In genomic region chr20:61818746-61819483, GRCh38 we compare ENCODE assay signal across 21 cellular contexts.
"Had no signal": no experiment of that assay in that cellular context is flagged by ENCODE, and none has a peak within 500 bp of the region (broad histone marks: within the 10 kb centered on the region; RNA-seq: fewer than 3 reads in every experiment).

No MANE protein-coding gene starts in this region.

- H3K9me3 ChIP-seq: colonic mucosa, esophagus squamous epithelium, gastroesophageal sphincter, suprapubic skin, thyroid gland had no signal

- H3K27me3 Mint-ChIP-seq: natural killer cell treated with Interleukin-12 subunit alpha and Interleukin-12 subunit beta and Interleukin-15 and Interleukin-18, amount 100 ng/mL, for 72 hours had no signal

- H3K27ac Mint-ChIP-seq: natural killer cell treated with Interleukin-12 subunit alpha and Interleukin-12 subunit beta and Interleukin-15 and Interleukin-18, amount 100 ng/mL, for 72 hours; stimulated activated effector memory CD8-positive, alpha-beta T cell treated with anti-CD3 and anti-CD28 coated beads, Interleukin-12 subunit alpha, Interleukin-12 subunit beta, amount 100 ng/mL, for 72 hours; type B pancreatic cell had no signal

- H3K4me2 ChIP-seq: smooth muscle cell had no signal

- DNase-seq: cerebellar nuclear complex; colonic mucosa; dermis blood vessel endothelial cell; esophagus squamous epithelium; foreskin fibroblast; hippocampal formation; kidney glomerular epithelial cell; mesenchymal stem cell; midbrain; stimulated activated CD4-positive, alpha-beta T cell treated with anti-CD3 and anti-CD28 coated beads, Interleukin-4, amount 100 ng/mL, for 1 hour; stimulated activated CD8-positive, alpha-beta memory T cell treated with anti-CD3 and anti-CD28 coated beads, Interleukin-4, amount 100 ng/mL, for 48 hours; stimulated activated naive CD8-positive, alpha-beta T cell treated with anti-CD3 and anti-CD28 coated beads, Interleukin-15, Interleukin-2, amounts not matched to agents 100 U/mL and 50 U/mL, for 24 hours; thyroid gland had no signal

- H3K36me3 ChIP-seq: colonic mucosa, esophagus squamous epithelium, gastroesophageal sphincter, suprapubic skin, thyroid gland had no signal

- H3K27me3 ChIP-seq: colonic mucosa, esophagus squamous epithelium, gastroesophageal sphincter, thyroid gland had no signal

- H3K4me3 Mint-ChIP-seq: natural killer cell treated with Interleukin-12 subunit alpha and Interleukin-12 subunit beta and Interleukin-15 and Interleukin-18, amount 100 ng/mL, for 72 hours; stimulated activated effector memory CD8-positive, alpha-beta T cell treated with anti-CD3 and anti-CD28 coated beads, Interleukin-12 subunit alpha, Interleukin-12 subunit beta, amount 100 ng/mL, for 72 hours; type B pancreatic cell had no signal

- H3K9me3 Mint-ChIP-seq: stimulated activated effector memory CD8-positive, alpha-beta T cell treated with anti-CD3 and anti-CD28 coated beads, Interleukin-12 subunit alpha, Interleukin-12 subunit beta, amount 100 ng/mL, for 72 hours; type B pancreatic cell had no signal

- H3K4me1 Mint-ChIP-seq: stimulated activated effector memory CD8-positive, alpha-beta T cell treated with anti-CD3 and anti-CD28 coated beads, Interleukin-12 subunit alpha, Interleukin-12 subunit beta, amount 100 ng/mL, for 72 hours had no signal

- H3K4me3 ChIP-seq: colonic mucosa, esophagus squamous epithelium, gastroesophageal sphincter, lung, smooth muscle cell, suprapubic skin, thyroid gland had no signal

- H3K4me1 ChIP-seq: colonic mucosa, esophagus squamous epithelium, gastroesophageal sphincter, thyroid gland had no signal

- H3K36me3 Mint-ChIP-seq: natural killer cell treated with Interleukin-12 subunit alpha and Interleukin-12 subunit beta and Interleukin-15 and Interleukin-18, amount 100 ng/mL, for 72 hours; stimulated activated effector memory CD8-positive, alpha-beta T cell treated with anti-CD3 and anti-CD28 coated beads, Interleukin-12 subunit alpha, Interleukin-12 subunit beta, amount 100 ng/mL, for 72 hours; type B pancreatic cell had no signal

- H3K27ac ChIP-seq: colonic mucosa, esophagus squamous epithelium, gastroesophageal sphincter, suprapubic skin, thyroid gland had no signal

- ATAC-seq: gastroesophageal sphincter; left lobe of liver; natural killer cell treated with Interleukin-12 subunit alpha and Interleukin-12 subunit beta and Interleukin-15 and Interleukin-18, amount 100 ng/mL, for 72 hours; stimulated activated effector memory CD8-positive, alpha-beta T cell treated with anti-CD3 and anti-CD28 coated beads, Interleukin-12 subunit alpha, Interleukin-12 subunit beta, amount 100 ng/mL, for 72 hours; stimulated activated naive CD8-positive, alpha-beta T cell treated with anti-CD3 and anti-CD28 coated beads, Interleukin-15, Interleukin-2, amounts not matched to agents 100 U/mL and 50 U/mL, for 24 hours had no signal
